In genomic region chr21:34841154-34841553, GRCh38 we compare ENCODE assay signal across 24 cellular contexts.
"Had no signal": no experiment of that assay in that cellular context is flagged by ENCODE, and none has a peak within 500 bp of the region (broad histone marks: within the 10 kb centered on the region; RNA-seq: fewer than 3 reads in every experiment).

No MANE protein-coding gene starts in this region.

- DNase-seq: activated CD4-positive, alpha-beta T cell treated with anti-CD3 and anti-CD28 coated beads for 48 hours; activated CD4-positive, alpha-beta T cell treated with anti-CD3 and anti-CD28 coated beads, Interleukin-2, amount 50 U/mL, for 4 hours; activated CD4-positive, CD25-positive, alpha-beta regulatory T cell treated with anti-CD3 and anti-CD28 coated beads, Interleukin-2, amount 50 U/mL, for 72 hours; activated CD8-positive, alpha-beta memory T cell treated with anti-CD3 and anti-CD28 coated beads, Interleukin-2, amount 10 ng/mL, durations not matched to agents 7 days and 5 days; activated CD8-positive, alpha-beta T cell treated with anti-CD3 and anti-CD28 coated beads, Interleukin-2, amount 10 ng/mL, durations not matched to agents 7 days and 5 days; activated naive CD4-positive, alpha-beta T cell treated with anti-CD3 and anti-CD28 coated beads, Interleukin-2, amount 50 U/mL, for 16 hours; activated naive CD8-positive, alpha-beta T cell treated with anti-CD3 and anti-CD28 coated beads, Interleukin-2, amount 10 ng/mL, durations not matched to agents 7 days and 5 days; activated T-cell treated with anti-CD3 and anti-CD28 coated beads, Interleukin-2, amount 50 U/mL, for 4 hours; aorta; central memory CD4-positive, alpha-beta T cell; KG1; NCI-H1092; NCI-H1417; NCI-H1930; NCI-H2171; NCI-H2227 treated with DMSO at 0.1 percent for 48 hours; NCI-H526; NCI-H82; T-helper 1 cell had no signal

- H3K27ac ChIP-seq: SK-N-MC had no signal

- ATAC-seq: activated CD8-positive, alpha-beta memory T cell treated with anti-CD3 and anti-CD28 coated beads, Interleukin-2, amount 10 ng/mL, durations not matched to agents 7 days and 5 days; activated CD8-positive, alpha-beta T cell treated with anti-CD3 and anti-CD28 coated beads, Interleukin-2, amount 10 ng/mL, durations not matched to agents 7 days and 5 days; activated T-cell treated with anti-CD3 and anti-CD28 coated beads, Interleukin-2, amount 50 U/mL, for 4 hours; Right ventricle myocardium inferior; WTC11 had no signal

- H3K36me3 Mint-ChIP-seq: WTC11 had no signal

- H3K4me3 Mint-ChIP-seq: activated CD8-positive, alpha-beta memory T cell treated with anti-CD3 and anti-CD28 coated beads, Interleukin-2, amount 10 ng/mL, durations not matched to agents 7 days and 5 days; activated CD8-positive, alpha-beta T cell treated with anti-CD3 and anti-CD28 coated beads, Interleukin-2, amount 10 ng/mL, durations not matched to agents 7 days and 5 days; activated naive CD8-positive, alpha-beta T cell treated with anti-CD3 and anti-CD28 coated beads, Interleukin-2, amount 10 ng/mL, durations not matched to agents 7 days and 5 days; activated T-cell treated with anti-CD3 and anti-CD28 coated beads, Interleukin-2, amount 50 U/mL, for 4 hours; T-helper 2 cell treated with Interferon-gamma antibody and Interleukin-4, amounts not matched to agents 5 μg/mL and 100 μg/mL, for 36 hours; WTC11 had no signal

- H3K9me3 Mint-ChIP-seq: activated naive CD8-positive, alpha-beta T cell treated with anti-CD3 and anti-CD28 coated beads, Interleukin-2, amount 10 ng/mL, durations not matched to agents 7 days and 5 days; activated T-cell treated with anti-CD3 and anti-CD28 coated beads, Interleukin-2, amount 50 U/mL, for 4 hours; T-helper 2 cell treated with Interferon-gamma antibody and Interleukin-4, amounts not matched to agents 5 μg/mL and 100 μg/mL, for 36 hours; WTC11 had no signal

- H3K4me3 ChIP-seq: SK-N-MC had no signal

- FAIRE-seq: bronchial epithelial cell had no signal

- H3K27ac Mint-ChIP-seq: activated CD8-positive, alpha-beta memory T cell treated with anti-CD3 and anti-CD28 coated beads, Interleukin-2, amount 10 ng/mL, durations not matched to agents 7 days and 5 days; activated CD8-positive, alpha-beta T cell treated with anti-CD3 and anti-CD28 coated beads, Interleukin-2, amount 10 ng/mL, durations not matched to agents 7 days and 5 days; activated naive CD8-positive, alpha-beta T cell treated with anti-CD3 and anti-CD28 coated beads, Interleukin-2, amount 10 ng/mL, durations not matched to agents 7 days and 5 days; WTC11 had no signal

- H3K27me3 Mint-ChIP-seq: activated naive CD8-positive, alpha-beta T cell treated with anti-CD3 and anti-CD28 coated beads, Interleukin-2, amount 10 ng/mL, durations not matched to agents 7 days and 5 days had no signal
